ENCODE assay signal across 20 cellular contexts in the genomic region with DNA sequence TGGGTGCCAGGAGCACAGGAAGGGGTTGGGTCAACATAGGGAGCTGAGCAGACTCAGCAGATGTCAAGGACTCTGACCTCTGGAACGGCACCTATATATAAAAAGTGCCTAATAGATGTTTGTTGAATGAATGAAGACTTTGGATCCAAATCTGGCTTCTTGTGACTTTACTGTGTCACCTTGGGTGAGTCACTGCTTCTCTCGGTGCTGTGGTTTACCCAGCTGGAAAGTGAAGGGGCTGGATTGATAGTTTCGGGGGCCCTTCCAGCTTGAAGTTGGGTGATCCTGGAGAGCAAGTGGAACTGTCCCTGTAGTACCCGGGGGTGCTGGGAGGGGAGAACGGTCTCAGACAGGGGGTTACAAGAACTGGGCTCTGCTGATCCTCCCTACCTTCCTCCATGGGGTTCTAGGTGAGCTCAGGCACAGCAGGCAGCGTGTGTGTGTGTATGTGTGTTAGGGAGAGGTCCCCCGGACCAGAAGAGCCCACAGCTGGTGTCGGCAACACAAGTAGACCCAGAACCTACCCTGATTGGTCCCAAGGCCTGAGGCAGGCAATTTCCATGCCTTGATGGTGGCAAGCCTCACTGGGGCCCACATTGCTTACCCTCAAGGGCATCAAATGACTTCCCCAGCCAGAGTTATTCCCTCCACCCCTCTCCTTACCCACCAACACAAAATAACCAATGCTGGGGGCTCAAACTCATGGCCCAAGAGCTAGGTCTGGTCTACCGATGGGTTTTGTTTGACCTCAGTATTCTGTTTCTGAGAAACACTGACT. TPM values are rescaled to one million over a fixed set of nuclear protein-coding genes. Genes with fewer than 3 reads are reported as not detected.
DNase-seq lines count a peak whose midpoint lies in the region; ATAC-seq, FAIRE-seq and TF ChIP-seq lines count a peak whose summit lies in the region.
"Had no signal": no experiment of that assay in that cellular context is flagged by ENCODE, and none has a peak within 500 bp of the region (broad histone marks: within the 10 kb centered on the region; RNA-seq: fewer than 3 reads in every experiment).

No MANE protein-coding gene starts in this region.

- no peak for ATAC-seq in A549
- no peak for ATAC-seq in GM23338
- ATAC-seq in activated CD8-positive, alpha-beta T cell treated with anti-CD3 and anti-CD28 coated beads for 36 hours = peak; percentile 32
- no peak for ATAC-seq in GM18870 (IDR thresholded peaks at IDR 0.05; ENCODE audit: unreplicated experiment)
- ATAC-seq in HG03280 (IDR thresholded peaks at IDR 0.05; ENCODE audit: unreplicated experiment) = no peak
- ATAC-seq: K562; naive thymus-derived CD4-positive, alpha-beta T cell had no signal

- H3F3A ChIP-seq in GM23338 (replicated peaks; ENCODE audit: low read depth) = no peaks in the 10 kb centered on the region

- no peaks in the 10 kb centered on the region for H3K36me3 ChIP-seq in GM23338 (ENCODE audit: insufficient read depth)
- H3K36me3 ChIP-seq: left ventricle myocardium inferior, SJSA1 had no signal

- H3K27ac ChIP-seq in A549 = peak overlapping the region; percentile 11 to 93; a peak in 4 of 6 replicates
- H3K27ac ChIP-seq in GM23338 (ENCODE audit: low read depth) = no peak overlapping the region
- H3K27ac ChIP-seq: left ventricle myocardium inferior, SJSA1 had no signal

- no peak overlapping the region; the same call in 2 of the 3 replicates for H3K4me2 ChIP-seq in A549
- H3K4me2 ChIP-seq in GM23338 = no peak overlapping the region

- no peak for TF ChIP-seq RAD21 in A549 (conservative IDR thresholded peaks at IDR 0.05 in 1 of 2, IDR thresholded peaks at IDR 0.05 in 1 of 2)

- H2AFZ ChIP-seq in GM23338 = peak overlapping the region; percentile 52; the same call in 1 of the 2 replicates

- H3K27ac Mint-ChIP-seq in GM23338 = no peak overlapping the region
- no peak overlapping the region for H3K27ac Mint-ChIP-seq in activated CD8-positive, alpha-beta T cell treated with anti-CD3 and anti-CD28 coated beads for 36 hours
- H3K27ac Mint-ChIP-seq: activated CD4-positive, alpha-beta T cell treated with anti-CD3 and anti-CD28 coated beads, Interleukin-2, amount 10 ng/mL, durations not matched to agents 7 days and 5 days; activated naive CD4-positive, alpha-beta T cell treated with anti-CD3 and anti-CD28 coated beads, Interleukin-2, amount 50 U/mL, for 24 hours had no signal

- CTCF ChIA-PET in A549 (lab: Yijun Ruan, JAX) = interaction anchor here (0.6 to 2.2 kb wide), 3 partner anchors 14 to 74 kb away, joined by 3 to 11 read pairs (median 4); no protein-coding TSS in a partner anchor
- CTCF ChIA-PET in activated CD8-positive, alpha-beta T cell treated with anti-CD3 and anti-CD28 coated beads for 36 hours (lab: Charles Lee) = interaction anchor here (1.4 to 1.5 kb wide), 2 partner anchors 14 to 38 kb away, joined by 3 to 4 read pairs; no protein-coding TSS in a partner anchor

- H3K36me3 Mint-ChIP-seq in GM23338 (ENCODE audit: low read depth) = no peaks in the 10 kb centered on the region; the same call in 2 of the 3 replicates
- H3K36me3 Mint-ChIP-seq in activated CD8-positive, alpha-beta T cell treated with anti-CD3 and anti-CD28 coated beads for 36 hours (ENCODE audit: low read depth) = no peaks in the 10 kb centered on the region
- H3K36me3 Mint-ChIP-seq: activated naive CD4-positive, alpha-beta T cell treated with anti-CD3 and anti-CD28 coated beads, Interleukin-2, amount 50 U/mL, for 24 hours had no signal

- H3K9me2 ChIP-seq in GM23338 (ENCODE audit: insufficient read depth) = no peaks in the 10 kb centered on the region

- no peaks in the 10 kb centered on the region for H4K20me1 ChIP-seq in GM23338 (replicated peaks; ENCODE audit: insufficient read depth)

- H3K27me3 Mint-ChIP-seq in GM23338 (ENCODE audit: insufficient read depth, low read depth, poor library complexity) = peaks cover 3% of the 10 kb centered on the region
- H3K27me3 Mint-ChIP-seq in activated CD8-positive, alpha-beta T cell treated with anti-CD3 and anti-CD28 coated beads for 36 hours = peaks cover 38% of the 10 kb centered on the region
- H3K27me3 Mint-ChIP-seq: activated naive CD4-positive, alpha-beta T cell treated with anti-CD3 and anti-CD28 coated beads, Interleukin-2, amount 50 U/mL, for 24 hours had no signal

- no peak for TF ChIP-seq EP300 in A549 (IDR thresholded peaks at IDR 0.05)

- H3K4me3 Mint-ChIP-seq in GM23338 = no peak overlapping the region
- H3K4me3 Mint-ChIP-seq in activated CD8-positive, alpha-beta T cell treated with anti-CD3 and anti-CD28 coated beads for 36 hours = no peak overlapping the region
- H3K4me3 Mint-ChIP-seq: activated CD4-positive, alpha-beta T cell treated with anti-CD3 and anti-CD28 coated beads, Interleukin-2, amount 10 ng/mL, durations not matched to agents 7 days and 5 days; activated naive CD4-positive, alpha-beta T cell treated with anti-CD3 and anti-CD28 coated beads, Interleukin-2, amount 50 U/mL, for 24 hours had no signal

- FAIRE-seq in A549 (lab: Jason Lieb, UNC) = no peak
- FAIRE-seq: K562 had no signal

- H3K9me3 Mint-ChIP-seq in GM23338 = no peaks in the 10 kb centered on the region
- H3K9me3 Mint-ChIP-seq in activated CD8-positive, alpha-beta T cell treated with anti-CD3 and anti-CD28 coated beads for 36 hours = no peaks in the 10 kb centered on the region
- H3K9me3 Mint-ChIP-seq: activated CD4-positive, alpha-beta T cell treated with anti-CD3 and anti-CD28 coated beads, Interleukin-2, amount 10 ng/mL, durations not matched to agents 7 days and 5 days; activated naive CD4-positive, alpha-beta T cell treated with anti-CD3 and anti-CD28 coated beads, Interleukin-2, amount 50 U/mL, for 24 hours had no signal

- no peaks in the 10 kb centered on the region for H3K27me3 ChIP-seq in GM23338 (ENCODE audit: insufficient read depth)
- H3K27me3 ChIP-seq: SJSA1 had no signal

- intact Hi-C loops in activated CD8-positive, alpha-beta T cell treated with anti-CD3 and anti-CD28 coated beads for 36 hours (cut with micrococcal nuclease) = no loop called here

- TF ChIP-seq POLR2A in A549 (IDR thresholded peaks at IDR 0.05; ENCODE audit: low read length) = no peak

- H3K4me3 ChIP-seq in A549 (no peak overlapping the region), GM23338 (no peak overlapping the region)
- H3K4me3 ChIP-seq: K562, left ventricle myocardium inferior, SJSA1 had no signal

- 69% methylated on average over 9 of the region's 9 CpGs for WGBS in A549 (ENCODE audit: missing lambda C conversion rate)

- H3K4me1 ChIP-seq in A549 = peaks cover 32% of the 10 kb centered on the region
- no peaks in the 10 kb centered on the region for H3K4me1 ChIP-seq in GM23338 (ENCODE audit: insufficient read depth)
- H3K4me1 ChIP-seq: left ventricle myocardium inferior had no signal

- POLR2A ChIA-PET in A549 (lab: Yijun Ruan, JAX) = no interaction called here
- POLR2A ChIA-PET in activated CD8-positive, alpha-beta T cell treated with anti-CD3 and anti-CD28 coated beads for 36 hours (lab: Charles Lee) = interaction anchor here (0.8 to 1.4 kb wide), 2 partner anchors 31 to 240 kb away, joined by 3 read pairs; partner anchors contain the start of gene RCC2

- no peaks in the 10 kb centered on the region for H3K9me3 ChIP-seq in A549
- H3K9me3 ChIP-seq: left ventricle myocardium inferior, SJSA1 had no signal

- TF ChIP-seq CTCF in A549 (IDR thresholded peaks at IDR 0.05) = no peak
- TF ChIP-seq CTCF in GM23338 (conservative IDR thresholded peaks at IDR 0.05; ENCODE audit: low read depth in 2 of 2) = no peak
- TF ChIP-seq CTCF in activated CD8-positive, alpha-beta T cell treated with anti-CD3 and anti-CD28 coated beads for 36 hours (IDR thresholded peaks at IDR 0.05) = no peak

- H3K4me1 Mint-ChIP-seq in GM23338 = peaks cover 10% of the 10 kb centered on the region
- peaks cover 35% of the 10 kb centered on the region for H3K4me1 Mint-ChIP-seq in activated CD8-positive, alpha-beta T cell treated with anti-CD3 and anti-CD28 coated beads for 36 hours (ENCODE audit: low read depth)

- no peak for DNase-seq in A549 (ENCODE audit: low read depth in 1 of 2, low spot score in 1 of 2)
- DNase-seq in GM23338 (ENCODE audit: low spot score) = no peak
- peak; percentile 39 for DNase-seq in activated CD8-positive, alpha-beta T cell treated with anti-CD3 and anti-CD28 coated beads for 36 hours
- peak; percentile 55 for DNase-seq in mesenteric fat pad (ENCODE audit: low spot score)
- DNase-seq in kidney glomerular epithelial cell (lab: John Stamatoyannopoulos, UW) = no peak
- no peak for DNase-seq in COLO668 (lab: John Stamatoyannopoulos, UW; ENCODE audit: unreplicated experiment)
- DNase-seq: activated CD4-positive, alpha-beta T cell treated with anti-CD3 and anti-CD28 coated beads, Interleukin-2, amount 10 ng/mL, durations not matched to agents 7 days and 5 days; AML-193; effector memory CD4-positive, alpha-beta T cell; left ventricle myocardium inferior; NCI-H1105; NK-92 treated with Interleukin-12 subunit alpha and Interleukin-12 subunit beta, amount 100 ng/mL, for 24 hours; T1000 had no signal

- H3K79me2 ChIP-seq in GM23338 (replicated peaks; ENCODE audit: insufficient read depth) = no peaks in the 10 kb centered on the region

RNA-seq across cellular contexts. Expression of gene PADI1, which starts 5.5 kb away (rescaled TPM):
- polyA plus RNA-seq in A549 (2011; rRNA removed) = 1.1 and 1.4 TPM in 2 replicates
- polyA plus RNA-seq in A549 (2012; cell fraction: cytosol; rRNA removed) = 1.4 and 1.6 TPM in 2 replicates
- polyA plus RNA-seq in A549 (2012; cell fraction: nucleus; rRNA removed) = 3.8 and 4.0 TPM in 2 replicates
- polyA plus RNA-seq in A549 (2017; fragmentation: RNase III; extraction: RNeasy Plus Mini Kit Qiagen cat#74134 plus additional on column Dnase treatment) = 1.7 to 2.3 TPM (median 2.0 TPM) in 3 replicates
- polyA minus RNA-seq in A549 (2011; rRNA and poly(A)+ RNA removed) = 0.92 and 1.5 TPM in 2 replicates
- 0.27 and 0.28 TPM in 2 replicates for total RNA-seq in GM23338 (2014; rRNA removed; shearing (Covaris generic))
- polyA plus RNA-seq in GM23338 (2016; fragmentation: Nextera tagmentation; extraction: Ambion mirVana) = 0.26 TPM in 2 replicates
- not detected for total RNA-seq in activated CD8-positive, alpha-beta T cell treated with anti-CD3 and anti-CD28 coated beads for 36 hours
- total RNA-seq in mesenteric fat pad = not detected
- total RNA-seq: activated CD4-positive, alpha-beta T cell treated with anti-CD3 and anti-CD28 coated beads, Interleukin-2, amount 10 ng/mL, durations not matched to agents 7 days and 5 days; K562; left ventricle myocardium inferior; naive thymus-derived CD4-positive, alpha-beta T cell; subcutaneous adipose tissue had no signal
- polyA plus RNA-seq: K562; naive thymus-derived CD4-positive, alpha-beta T cell had no signal

RNA-seq across cellular contexts. Expression of gene PADI3, which starts 49.4 kb away (rescaled TPM):
- polyA plus RNA-seq in A549 (2011; rRNA removed) (2.4 and 2.8 TPM in 2 replicates), A549 (2017; fragmentation: RNase III; extraction: RNeasy Plus Mini Kit Qiagen cat#74134 plus additional on column Dnase treatment) (0.99 to 1.5 TPM (median 1.4 TPM) in 3 replicates), GM23338 (2016; fragmentation: Nextera tagmentation; extraction: Ambion mirVana) (0.21 and 0.37 TPM in 2 replicates)
- polyA plus RNA-seq in A549 (2012; cell fraction: cytosol; rRNA removed) = 1.4 and 1.6 TPM in 2 replicates
- polyA plus RNA-seq in A549 (2012; cell fraction: nucleus; rRNA removed) = 6.7 and 7.0 TPM in 2 replicates
- polyA minus RNA-seq in A549 (2011; rRNA and poly(A)+ RNA removed) = 3.8 and 4.4 TPM in 2 replicates
- 0.58 and 0.80 TPM in 2 replicates for total RNA-seq in GM23338 (2014; rRNA removed; shearing (Covaris generic))
- not detected for total RNA-seq in activated CD8-positive, alpha-beta T cell treated with anti-CD3 and anti-CD28 coated beads for 36 hours
- total RNA-seq in mesenteric fat pad = not detected
- total RNA-seq: activated CD4-positive, alpha-beta T cell treated with anti-CD3 and anti-CD28 coated beads, Interleukin-2, amount 10 ng/mL, durations not matched to agents 7 days and 5 days; K562; left ventricle myocardium inferior; naive thymus-derived CD4-positive, alpha-beta T cell; subcutaneous adipose tissue had no signal
- polyA plus RNA-seq: K562; naive thymus-derived CD4-positive, alpha-beta T cell had no signal

Comparison
In these comparisons a context has a peak if more than half of its experiments do, and no peak if none do; other contexts are left out.
1. DNase-seq: peak in activated CD8-positive, alpha-beta T cell treated with anti-CD3 and anti-CD28 coated beads for 36 hours (single experiment) and mesenteric fat pad (single experiment); none in A549 (0 of 2), GM23338 (single experiment), kidney glomerular epithelial cell (single experiment) and COLO668 (single experiment).